ENCODE assay signal across 23 cellular contexts in the genomic region with DNA sequence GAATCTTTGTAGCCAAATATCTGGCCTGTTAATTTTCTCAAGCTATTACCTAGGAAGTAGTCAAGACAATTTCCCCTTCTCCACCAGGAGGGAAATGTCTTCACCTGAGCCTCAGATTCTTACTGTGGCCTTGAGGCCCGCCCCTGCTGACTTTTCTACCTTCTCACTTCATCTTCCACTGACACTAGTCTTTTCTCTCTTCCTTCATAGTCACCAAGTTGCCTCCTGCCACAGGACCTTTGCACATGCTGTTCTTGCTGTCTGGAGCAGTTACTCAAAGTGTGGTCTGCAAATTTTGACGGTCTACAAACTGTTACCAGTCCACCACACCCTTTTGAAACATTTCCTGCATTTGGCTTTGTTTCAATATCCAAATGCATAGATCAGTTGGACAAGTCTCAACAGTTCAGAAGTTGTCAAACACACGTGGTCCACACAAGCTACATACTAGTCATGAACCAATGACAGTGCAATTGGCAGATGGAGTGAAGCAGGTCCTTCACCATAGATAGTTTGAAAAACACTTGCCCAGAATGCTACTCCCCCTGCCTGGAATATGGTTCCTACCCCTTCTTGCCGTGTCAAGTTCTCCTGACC.
DNase-seq lines count a peak whose midpoint lies in the region; ATAC-seq, FAIRE-seq and TF ChIP-seq lines count a peak whose summit lies in the region.
"Had no signal": no experiment of that assay in that cellular context is flagged by ENCODE, and none has a peak within 500 bp of the region (broad histone marks: within the 10 kb centered on the region; RNA-seq: fewer than 3 reads in every experiment).

No MANE protein-coding gene starts in this region.

- no peaks in the 10 kb centered on the region for H3K9me1 ChIP-seq in K562 (ENCODE audit: control insufficient read depth, insufficient read depth, low read length)

- ATAC-seq in A549 = no peak
- no peak for ATAC-seq in K562
- ATAC-seq in esophagus mucosa = peak; percentile 70
- ATAC-seq in HG03460 (IDR thresholded peaks at IDR 0.05; ENCODE audit: unreplicated experiment) = no peak
- no peak for ATAC-seq in activated T-helper 17 cell treated with anti-CD3 and anti-CD28 coated beads, Interleukin-2, amount 50 U/mL, for 72 hours (replicated peaks)
- ATAC-seq: PC-3, SK-N-SH treated with all-trans-retinoic acid at 6 μM for 48 hours had no signal

- FAIRE-seq in A549 (lab: Jason Lieb, UNC) (no peak), K562 (lab: Jason Lieb, UNC) (no peak)
- FAIRE-seq: GM12891 had no signal

- TF ChIP-seq POLR2A in A549 (IDR thresholded peaks at IDR 0.05; ENCODE audit: low read length) = no peak
- no peak for TF ChIP-seq POLR2A in K562 (conservative IDR thresholded peaks at IDR 0.05)

- POLR2A ChIA-PET in A549 (lab: Yijun Ruan, JAX) = no interaction called here
- POLR2A ChIA-PET in OCI-LY7 (lab: Charles Lee) = interaction anchor here (0.7 to 2.5 kb wide), 5 partner anchors 9 to 47 kb away, joined by 3 to 7 read pairs (median 4); no protein-coding TSS in a partner anchor
- POLR2A ChIA-PET in K562 (lab: Yijun Ruan, JAX) = no interaction called here

- BruUV-seq in OCI-LY7 (replicated peaks; lab: Mats Ljungman, UMichigan) = no TSS peak
- no TSS peak for BruUV-seq in K562 (replicated peaks; lab: Mats Ljungman, UMichigan)

- no peaks in the 10 kb centered on the region for H3K27me3 Mint-ChIP-seq in activated T-helper 2 cell treated with anti-CD3 and anti-CD28 coated beads, Interferon-gamma antibody, Interleukin-2, Interleukin-4, amounts not matched to agents 10 μg/mL and 5 μg/mL and 100 μg/mL, durations not matched to agents 14 hours and 24 hours and 36 hours (ENCODE audit: low read depth)
- H3K27me3 Mint-ChIP-seq in activated T-helper 17 cell treated with anti-CD3 and anti-CD28 coated beads, Interleukin-2, amount 50 U/mL, for 72 hours = peaks cover 16% of the 10 kb centered on the region

- H3K79me2 ChIP-seq in OCI-LY7 (ENCODE audit: insufficient read depth, low read depth, low read length) (peaks cover 97% of the 10 kb centered on the region), K562 (ENCODE audit: control insufficient read depth, insufficient read depth, low read length) (no peaks in the 10 kb centered on the region)

- whole genome bisulfite sequencing in A549 (ENCODE audit: missing lambda C conversion rate) = 63% methylated on average over 4 of the region's 4 CpGs
- 0% methylated on average over 4 of the region's 4 CpGs for WGBS in K562 (ENCODE audit: insufficient coverage, low coverage, missing lambda C conversion rate)

- TF ChIP-seq RAD21 in A549 (conservative IDR thresholded peaks at IDR 0.05 in 1 of 2, IDR thresholded peaks at IDR 0.05 in 1 of 2) (no peak), K562 (CRISPR knock-in tag; conservative IDR thresholded peaks at IDR 0.05 in 1 of 2, IDR thresholded peaks at IDR 0.05 in 1 of 2) (no peak)

- intact Hi-C loops in OCI-LY7 (cut with micrococcal nuclease; ENCODE audit: unreplicated experiment) = no loop called here
- intact Hi-C loops in K562 (cut with micrococcal nuclease) = no loop called here
- intact Hi-C loops in activated T-helper 2 cell treated with anti-CD3 and anti-CD28 coated beads, Interferon-gamma antibody, Interleukin-2, Interleukin-4, amounts not matched to agents 10 μg/mL and 5 μg/mL and 100 μg/mL, durations not matched to agents 14 hours and 24 hours and 36 hours (cut with micrococcal nuclease) = no loop called here

- no peaks in the 10 kb centered on the region for H3K36me3 Mint-ChIP-seq in activated T-helper 2 cell treated with anti-CD3 and anti-CD28 coated beads, Interferon-gamma antibody, Interleukin-2, Interleukin-4, amounts not matched to agents 10 μg/mL and 5 μg/mL and 100 μg/mL, durations not matched to agents 14 hours and 24 hours and 36 hours (ENCODE audit: low read depth)
- H3K36me3 Mint-ChIP-seq in activated T-helper 17 cell treated with anti-CD3 and anti-CD28 coated beads, Interleukin-2, amount 50 U/mL, for 72 hours (ENCODE audit: low read depth) = no peaks in the 10 kb centered on the region
- H3K36me3 Mint-ChIP-seq: CD8-positive, alpha-beta memory T cell had no signal

- H2AFZ ChIP-seq in OCI-LY7 (ENCODE audit: low read length) (no peak overlapping the region), K562 (ENCODE audit: low read depth, low read length) (no peak overlapping the region)
- H2AFZ ChIP-seq: GM23248 had no signal

- H3K4me3 ChIP-seq in A549 (no peak overlapping the region), OCI-LY7 (ENCODE audit: low read depth, low read length, poor library complexity, severe bottlenecking) (no peak overlapping the region), K562 (no peak overlapping the region)
- H3K4me3 ChIP-seq: GM23248 had no signal

- H3K27me3 ChIP-seq in K562 (ENCODE audit: control insufficient read depth in 2 of 2, insufficient read depth in 2 of 2, low read length in 2 of 2) = peaks cover 0 to 17% of the 10 kb centered on the region in 2 experiments; a peak in 4 of 5 replicates

- TF ChIP-seq EP300 in A549 (IDR thresholded peaks at IDR 0.05) = no peak
- TF ChIP-seq EP300 in K562 (IDR thresholded peaks at IDR 0.05; ENCODE audit: low read length) = no peak

- H3K4me2 ChIP-seq in A549 = no peak overlapping the region
- peak overlapping the region; percentile 87 for H3K4me2 ChIP-seq in OCI-LY7 (ENCODE audit: low read length)
- no peak overlapping the region for H3K4me2 ChIP-seq in K562 (ENCODE audit: insufficient read depth, low read length)
- H3K4me2 ChIP-seq: KMS-11 had no signal

- CTCF ChIA-PET in A549 (lab: Yijun Ruan, JAX) (interaction anchor here (1.2 to 1.6 kb wide), 2 partner anchors 8 to 17 kb away, joined by 3 read pairs; no protein-coding TSS in a partner anchor), OCI-LY7 (lab: Charles Lee; ENCODE audit: unreplicated experiment) (no interaction called here), K562 (lab: Yijun Ruan, JAX; ENCODE audit: low intra/inter-chr PET ratio) (no interaction called here)

- no peak overlapping the region for H3K4me3 Mint-ChIP-seq in activated T-helper 2 cell treated with anti-CD3 and anti-CD28 coated beads, Interferon-gamma antibody, Interleukin-2, Interleukin-4, amounts not matched to agents 10 μg/mL and 5 μg/mL and 100 μg/mL, durations not matched to agents 14 hours and 24 hours and 36 hours (ENCODE audit: low read depth)
- H3K4me3 Mint-ChIP-seq in activated T-helper 17 cell treated with anti-CD3 and anti-CD28 coated beads, Interleukin-2, amount 50 U/mL, for 72 hours = no peak overlapping the region
- H3K4me3 Mint-ChIP-seq: CD8-positive, alpha-beta memory T cell had no signal

- H3K4me1 Mint-ChIP-seq in activated T-helper 2 cell treated with anti-CD3 and anti-CD28 coated beads, Interferon-gamma antibody, Interleukin-2, Interleukin-4, amounts not matched to agents 10 μg/mL and 5 μg/mL and 100 μg/mL, durations not matched to agents 14 hours and 24 hours and 36 hours (ENCODE audit: low read depth) = peaks cover 4% of the 10 kb centered on the region
- H3K4me1 Mint-ChIP-seq in activated T-helper 17 cell treated with anti-CD3 and anti-CD28 coated beads, Interleukin-2, amount 50 U/mL, for 72 hours = no peaks in the 10 kb centered on the region
- H3K4me1 Mint-ChIP-seq: CD8-positive, alpha-beta memory T cell had no signal

- no peak for TF ChIP-seq CTCF in A549 (IDR thresholded peaks at IDR 0.05)
- TF ChIP-seq CTCF in OCI-LY7 (conservative IDR thresholded peaks at IDR 0.05; ENCODE audit: low read length) = no peak
- no peak for TF ChIP-seq CTCF in K562 (IDR thresholded peaks at IDR 0.05 in 2 of 3, conservative IDR thresholded peaks at IDR 0.05 in 1 of 3; ENCODE audit: insufficient read depth in 2 of 3, low read depth in 1 of 3, low read length in 3 of 3)

- no peaks in the 10 kb centered on the region for H3K9me3 ChIP-seq in A549
- no peaks in the 10 kb centered on the region for H3K9me3 ChIP-seq in OCI-LY7 (ENCODE audit: low read length)
- H3K9me3 ChIP-seq in K562 (replicated peaks; ENCODE audit: control insufficient read depth, insufficient read depth, low read depth, low read length) = no peaks in the 10 kb centered on the region

- H3K27ac Mint-ChIP-seq in activated T-helper 2 cell treated with anti-CD3 and anti-CD28 coated beads, Interferon-gamma antibody, Interleukin-2, Interleukin-4, amounts not matched to agents 10 μg/mL and 5 μg/mL and 100 μg/mL, durations not matched to agents 14 hours and 24 hours and 36 hours = no peak overlapping the region
- H3K27ac Mint-ChIP-seq in activated T-helper 17 cell treated with anti-CD3 and anti-CD28 coated beads, Interleukin-2, amount 50 U/mL, for 72 hours = no peak overlapping the region
- H3K27ac Mint-ChIP-seq: CD8-positive, alpha-beta memory T cell had no signal

- in situ Hi-C loops in K562 (cut with MboI) = no loop called here

- H4K20me1 ChIP-seq in OCI-LY7 (ENCODE audit: insufficient read depth, low read length) (no peaks in the 10 kb centered on the region), K562 (replicated peaks; ENCODE audit: control insufficient read depth, insufficient read depth, low read length) (no peaks in the 10 kb centered on the region)

- H3K36me3 ChIP-seq in OCI-LY7 (ENCODE audit: insufficient read depth, low read length) (peaks cover 45% of the 10 kb centered on the region; the same call in 1 of the 2 replicates), K562 (ENCODE audit: control insufficient read depth, insufficient read depth, low read length) (no peaks in the 10 kb centered on the region)

- peaks cover 19% of the 10 kb centered on the region; the same call in 2 of the 3 replicates for H3K4me1 ChIP-seq in A549
- H3K4me1 ChIP-seq in OCI-LY7 (ENCODE audit: insufficient read depth, low read length, poor library complexity, severe bottlenecking) = peaks cover 98% of the 10 kb centered on the region
- no peaks in the 10 kb centered on the region for H3K4me1 ChIP-seq in K562 (replicated peaks in 1 of 2; ENCODE audit: control insufficient read depth in 2 of 2, insufficient read depth in 2 of 2, low read length in 2 of 2)

- no peak overlapping the region for H3K27ac ChIP-seq in A549
- peak overlapping the region; percentile 90 for H3K27ac ChIP-seq in OCI-LY7 (ENCODE audit: low read depth, low read length, poor library complexity, severe bottlenecking)
- no peak overlapping the region for H3K27ac ChIP-seq in K562 (ENCODE audit: extremely low read depth, low read depth, low read length)
- H3K27ac ChIP-seq: C4-2B, GM23248, KMS-11 had no signal

- H3K9ac ChIP-seq in K562 (ENCODE audit: insufficient read depth in 1 of 2, low read depth in 2 of 2, low read length in 2 of 2) = no peak overlapping the region
- H3K9ac ChIP-seq: GM23248, KMS-11 had no signal

- H3K9me2 ChIP-seq in OCI-LY7 (ENCODE audit: insufficient read depth, low read length) = no peaks in the 10 kb centered on the region

- H3K9me3 Mint-ChIP-seq in activated T-helper 2 cell treated with anti-CD3 and anti-CD28 coated beads, Interferon-gamma antibody, Interleukin-2, Interleukin-4, amounts not matched to agents 10 μg/mL and 5 μg/mL and 100 μg/mL, durations not matched to agents 14 hours and 24 hours and 36 hours = no peaks in the 10 kb centered on the region
- H3K9me3 Mint-ChIP-seq in activated T-helper 17 cell treated with anti-CD3 and anti-CD28 coated beads, Interleukin-2, amount 50 U/mL, for 72 hours = peaks cover 3% of the 10 kb centered on the region
- H3K9me3 Mint-ChIP-seq: CD8-positive, alpha-beta memory T cell had no signal

- DNase-seq in A549 (ENCODE audit: low read depth in 1 of 2, low spot score in 1 of 2) = no peak
- DNase-seq in OCI-LY7 (ENCODE audit: low spot score) = no peak
- no peak for DNase-seq in K562 (ENCODE audit: extremely low read depth in 1 of 4, low spot score in 3 of 4)
- DNase-seq in glomerular visceral epithelial cell (ENCODE audit: extremely low spot score) = no peak
- no peak for DNase-seq in activated T-helper 2 cell treated with anti-CD3 and anti-CD28 coated beads, Interferon-gamma antibody, Interleukin-2, Interleukin-4, amounts not matched to agents 10 μg/mL and 5 μg/mL and 100 μg/mL, durations not matched to agents 14 hours and 24 hours and 36 hours (ENCODE audit: low spot score)
- DNase-seq: 8988T; CD8-positive, alpha-beta memory T cell; DMS153; NCI-H1105 treated with DMSO at 0.1 percent for 48 hours; NCI-H1694; NCI-H2081; NCI-H446; NCI-H526; SIG-M5 had no signal

Comparison
In these comparisons a context has a peak if more than half of its experiments do, and no peak if none do; other contexts are left out.
1. Of the 35 proteins assayed by ChIP-seq in both K562 and A549: peak only in K562: none; only in A549: KDM1A; in both: none; in neither: 34.